In the genomic region with DNA sequence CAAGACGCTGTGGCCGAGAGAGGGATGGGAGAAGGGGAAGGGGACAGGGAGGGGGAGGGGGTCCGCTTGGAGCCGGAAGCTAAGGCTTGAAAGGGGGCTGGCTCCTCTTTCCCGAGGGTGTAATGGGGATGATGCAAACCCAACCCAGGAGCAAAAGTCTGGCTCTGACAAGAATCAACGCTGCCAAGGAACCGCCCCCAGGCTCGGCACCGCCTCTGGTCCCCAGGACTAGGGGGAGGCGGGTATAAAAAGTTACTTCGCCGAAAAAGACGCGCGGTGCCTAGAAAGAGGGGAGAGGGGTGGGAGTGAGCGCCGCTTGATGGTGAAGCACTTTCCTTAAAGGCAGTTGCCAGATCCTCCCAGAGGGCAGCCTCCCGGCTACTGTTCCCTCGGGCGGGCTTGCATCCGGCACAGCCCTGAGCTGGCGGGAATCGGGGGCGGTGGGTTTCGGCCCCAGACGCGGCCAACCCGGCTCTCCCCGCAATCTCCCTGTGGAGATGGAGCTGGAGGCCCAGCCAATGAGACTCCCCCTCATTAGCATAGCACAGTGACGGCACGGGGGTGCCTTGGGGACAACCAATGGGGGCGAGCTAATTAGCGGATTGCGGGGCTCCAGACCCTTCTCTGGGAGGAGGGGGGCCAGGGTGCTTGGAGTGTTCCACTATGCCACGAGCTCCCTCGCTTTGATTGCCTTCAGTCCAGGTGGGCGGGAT, we compare ENCODE assay signal across 8 cellular contexts. TPM values are rescaled to one million over a fixed set of nuclear protein-coding genes. Genes with fewer than 3 reads are reported as not detected.
DNase-seq lines count a peak whose midpoint lies in the region; ATAC-seq, FAIRE-seq and TF ChIP-seq lines count a peak whose summit lies in the region.

Gene KCNT2, minus strand, starts transcription at position 40 of the 713 bp plus-strand sequence. CDS start 131 bp downstream, outside the sequence.

- H4K20me1 ChIP-seq in astrocyte (ENCODE audit: insufficient read depth, low read length) (no peaks in the 10 kb centered on the region), hepatocyte (ENCODE audit: insufficient read depth, poor library complexity, severe bottlenecking) (no peaks in the 10 kb centered on the region)

- intact Hi-C loops in psoas muscle (cut with DNase I), result no loop called here

- H3K9me3 ChIP-seq in astrocyte (ENCODE audit: insufficient read depth, low read depth, low read length) (no peaks in the 10 kb centered on the region), hepatocyte (ENCODE audit: low read depth) (no peaks in the 10 kb centered on the region), psoas muscle (no peaks in the 10 kb centered on the region)

- no peaks in the 10 kb centered on the region for H3K9me2 ChIP-seq in hepatocyte (replicated peaks; ENCODE audit: insufficient read depth)

- peak within 1 kb of the TSS; percentile 100 for H3K4me2 ChIP-seq in astrocyte (ENCODE audit: low read length)
- H3K4me2 ChIP-seq in hepatocyte, result peak within 1 kb of the TSS; percentile 86

- H3K4me1 ChIP-seq in astrocyte (ENCODE audit: insufficient read depth, low read length), result no peaks in the 10 kb centered on the region
- H3K4me1 ChIP-seq in hepatocyte (ENCODE audit: insufficient read depth), result no peaks in the 10 kb centered on the region
- no peaks in the 10 kb centered on the region for H3K4me1 ChIP-seq in psoas muscle

- WGBS in hepatocyte (ENCODE audit: low lambda C conversion rate, missing lambda C conversion rate), result 1% methylated on average over 34 of the region's 37 CpGs
- WGBS in psoas muscle, 3 donors, result 1% methylated on average over 35 to 37 of the region's 37 CpGs

- H3K9ac ChIP-seq in astrocyte (ENCODE audit: low read length), result peak within 1 kb of the TSS; percentile 86

- H3K27ac Mint-ChIP-seq in T-helper 1 cell treated with Interleukin-12 subunit alpha and Interleukin-12 subunit beta and Interleukin-4 antibody, amounts not matched to agents 30 μg/mL and 1 μg/mL, for 36 hours, result no peak within 1 kb of the TSS
- H3K27ac Mint-ChIP-seq in astrocyte (ENCODE audit: unreplicated experiment), result peak within 1 kb of the TSS; percentile 92

- peak within 1 kb of the TSS; percentile 52 for H3K4me3 Mint-ChIP-seq in T-helper 1 cell treated with Interleukin-12 subunit alpha and Interleukin-12 subunit beta and Interleukin-4 antibody, amounts not matched to agents 30 μg/mL and 1 μg/mL, for 36 hours
- peak within 1 kb of the TSS; percentile 99 for H3K4me3 Mint-ChIP-seq in astrocyte (ENCODE audit: unreplicated experiment)

- H2AFZ ChIP-seq in astrocyte (ENCODE audit: low read depth, low read length), result peak within 1 kb of the TSS; percentile 96
- peak within 1 kb of the TSS; percentile 92 for H2AFZ ChIP-seq in hepatocyte

- H3K4me1 Mint-ChIP-seq in T-helper 1 cell treated with Interleukin-12 subunit alpha and Interleukin-12 subunit beta and Interleukin-4 antibody, amounts not matched to agents 30 μg/mL and 1 μg/mL, for 36 hours (ENCODE audit: low read depth), result peaks cover 7% of the 10 kb centered on the region
- peaks cover 4% of the 10 kb centered on the region for H3K4me1 Mint-ChIP-seq in astrocyte (ENCODE audit: low read depth, unreplicated experiment)

- DNase-seq in T-helper 1 cell (no peak), NCI-H2171 treated with DMSO at 0.1 percent for 48 hours (lab: John Stamatoyannopoulos, UW) (peak; percentile 90), astrocyte (ENCODE audit: low read depth) (peak; percentile 85), hepatocyte (ENCODE audit: low spot score) (peak; percentile 84), psoas muscle (peak; percentile 62 to 78)
- DNase-seq in stimulated activated CD4-positive, alpha-beta T cell treated with anti-CD3 and anti-CD28 coated beads, Interleukin-12 subunit alpha, Interleukin-12 subunit beta, amount 100 ng/mL, for 4 hours, result no peak

- H3K36me3 ChIP-seq in astrocyte (ENCODE audit: insufficient read depth, low read length), result no peaks in the 10 kb centered on the region
- H3K36me3 ChIP-seq in hepatocyte (replicated peaks; ENCODE audit: insufficient read depth, low read depth), result no peaks in the 10 kb centered on the region
- no peaks in the 10 kb centered on the region for H3K36me3 ChIP-seq in psoas muscle (ENCODE audit: insufficient read depth in 1 of 2, low read depth in 1 of 2)

- H3K4me3 ChIP-seq in astrocyte (ENCODE audit: insufficient read depth, low read depth, low read length) (peak within 1 kb of the TSS; percentile 86), hepatocyte (peak within 1 kb of the TSS; percentile 84), psoas muscle (peak within 1 kb of the TSS; percentile 56)

- H3K27ac ChIP-seq in astrocyte (ENCODE audit: low read depth, low read length) (peak within 1 kb of the TSS; percentile 20), hepatocyte (peak within 1 kb of the TSS; percentile 88), psoas muscle (no peak within 1 kb of the TSS)

- ATAC-seq in psoas muscle, result peak; percentile 23 to 82 (median 76)
- no peak for ATAC-seq in GM19351 (IDR thresholded peaks at IDR 0.05; ENCODE audit: unreplicated experiment)

- peaks cover 51% of the 10 kb centered on the region for H3K27me3 Mint-ChIP-seq in T-helper 1 cell treated with Interleukin-12 subunit alpha and Interleukin-12 subunit beta and Interleukin-4 antibody, amounts not matched to agents 30 μg/mL and 1 μg/mL, for 36 hours (ENCODE audit: low read depth)
- no peaks in the 10 kb centered on the region for H3K27me3 Mint-ChIP-seq in astrocyte (ENCODE audit: low read depth, unreplicated experiment)

- H3K27me3 ChIP-seq in astrocyte (ENCODE audit: insufficient read depth, low read length) (no peaks in the 10 kb centered on the region), hepatocyte (no peaks in the 10 kb centered on the region), psoas muscle (ENCODE audit: insufficient read depth in 3 of 3, low read length in 2 of 3) (peaks cover 0 to 7% (median 0%) of the 10 kb centered on the region in 3 donors)

- TF ChIP-seq CTCF in astrocyte (IDR thresholded peaks at IDR 0.05; ENCODE audit: insufficient read depth, low read depth, low read length), result no peak
- TF ChIP-seq CTCF in hepatocyte (IDR thresholded peaks at IDR 0.05; ENCODE audit: poor library complexity), result no peak
- no peak for TF ChIP-seq CTCF in psoas muscle (IDR thresholded peaks at IDR 0.05)

- no peak for FAIRE-seq in astrocyte (lab: Jason Lieb, UNC)

- H3K36me3 Mint-ChIP-seq in T-helper 1 cell treated with Interleukin-12 subunit alpha and Interleukin-12 subunit beta and Interleukin-4 antibody, amounts not matched to agents 30 μg/mL and 1 μg/mL, for 36 hours (ENCODE audit: low read depth), result no peaks in the 10 kb centered on the region
- no peaks in the 10 kb centered on the region for H3K36me3 Mint-ChIP-seq in astrocyte (ENCODE audit: low read depth, unreplicated experiment)

- H3K79me2 ChIP-seq in astrocyte (ENCODE audit: insufficient read depth, low read length), result no peaks in the 10 kb centered on the region
- peaks cover 16% of the 10 kb centered on the region for H3K79me2 ChIP-seq in hepatocyte

- H3K9me3 Mint-ChIP-seq in T-helper 1 cell treated with Interleukin-12 subunit alpha and Interleukin-12 subunit beta and Interleukin-4 antibody, amounts not matched to agents 30 μg/mL and 1 μg/mL, for 36 hours, result no peaks in the 10 kb centered on the region
- H3K9me3 Mint-ChIP-seq in astrocyte (ENCODE audit: unreplicated experiment), result no peaks in the 10 kb centered on the region

RNA-seq across cellular contexts. Expression of gene KCNT2, which starts in this region (rescaled TPM):
- total RNA-seq in astrocyte (4.8 and 5.9 TPM in 2 replicates), hepatocyte (8.1 and 8.8 TPM in 2 replicates), psoas muscle (1 to 10 TPM in 1 of 4 donors, under 1 TPM in 3; 0.12 to 1.2 (median 0.35) TPM)
- polyA plus RNA-seq in hepatocyte (1.2 and 1.3 TPM in 2 replicates), psoas muscle (under 1 TPM; 0.04 to 0.10 (median 0.04) TPM)

Comparison
In these comparisons a context has a peak if more than half of its experiments do, and no peak if none do; other contexts are left out.
1. DNase-seq: peak in NCI-H2171 treated with DMSO at 0.1 percent for 48 hours (single experiment), astrocyte (single experiment), hepatocyte (single experiment) and psoas muscle (2 of 2); none in T-helper 1 cell (0 of 5) and stimulated activated CD4-positive, alpha-beta T cell treated with anti-CD3 and anti-CD28 coated beads, Interleukin-12 subunit alpha, Interleukin-12 subunit beta, amount 100 ng/mL, for 4 hours (single experiment).
2. Peak in every context shown above with its lines, with median percentiles within 50 percentile points of each other: H3K4me3 ChIP-seq.